22 cellular contexts compared by ENCODE assay signal in the genomic region with DNA sequence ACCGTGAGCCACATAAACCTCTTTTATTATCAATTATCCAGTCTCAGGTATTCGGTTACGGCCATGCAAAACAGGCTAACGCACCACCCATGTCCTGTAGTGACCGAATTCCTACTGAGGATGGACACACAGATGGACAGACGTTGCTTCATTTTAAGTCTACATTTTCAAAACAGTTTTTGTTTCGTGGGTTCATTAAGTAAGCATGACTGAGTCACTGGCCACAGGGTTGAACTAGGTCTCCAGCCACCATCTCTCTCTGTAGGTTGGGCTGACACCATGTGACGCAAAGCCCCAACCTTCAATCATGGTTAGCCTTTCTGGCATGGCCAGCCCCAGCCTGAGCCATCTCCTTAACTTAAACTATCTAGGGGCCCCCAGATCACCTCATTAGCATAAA.
DNase-seq lines count a peak whose midpoint lies in the region; ATAC-seq and TF ChIP-seq lines count a peak whose summit lies in the region.
"Had no signal": no experiment of that assay in that cellular context is flagged by ENCODE, and none has a peak within 500 bp of the region (broad histone marks: within the 10 kb centered on the region; RNA-seq: fewer than 3 reads in every experiment).

No MANE protein-coding gene starts in this region.

- H3K9me3 ChIP-seq in aorta (ENCODE audit: control insufficient read depth, low read length): no peaks in the 10 kb centered on the region
- H3K9me3 ChIP-seq: pancreas, upper lobe of right lung had no signal

- no peak overlapping the region for H3K27ac Mint-ChIP-seq in activated CD8-positive, alpha-beta memory T cell treated with anti-CD3 and anti-CD28 coated beads, Interleukin-2, amount 10 ng/mL, durations not matched to agents 7 days and 5 days
- H3K27ac Mint-ChIP-seq in activated T-helper 17 cell treated with anti-CD3 and anti-CD28 coated beads, Interleukin-2, amount 50 U/mL, for 72 hours: no peak overlapping the region
- H3K27ac Mint-ChIP-seq: activated CD4-positive, alpha-beta T cell treated with anti-CD3 and anti-CD28 coated beads, Interleukin-2, amount 10 ng/mL, durations not matched to agents 7 days and 5 days; stimulated activated naive B cell treated with anti-CD40 and anti-IgM and Interleukin-4, amounts not matched to agents 10 μg/mL and 1 μg/mL and 100 μg/mL, for 72 hours had no signal

- CTCF ChIA-PET in AG04449 (lab: Yijun Ruan, JAX): no interaction called here
- CTCF ChIA-PET in activated CD8-positive, alpha-beta memory T cell treated with anti-CD3 and anti-CD28 coated beads, Interleukin-2, amount 10 ng/mL, durations not matched to agents 7 days and 5 days (lab: Charles Lee): no interaction called here

- intact Hi-C loops in aorta (cut with DNase I): no loop called here

- H3K27me3 ChIP-seq in aorta (ENCODE audit: control insufficient read depth in 1 of 2, insufficient read depth in 2 of 2, low read length in 1 of 2): no peaks in the 10 kb centered on the region
- H3K27me3 ChIP-seq: left lung, pancreas, upper lobe of right lung had no signal

- H3K9me3 Mint-ChIP-seq in activated CD8-positive, alpha-beta memory T cell treated with anti-CD3 and anti-CD28 coated beads, Interleukin-2, amount 10 ng/mL, durations not matched to agents 7 days and 5 days (ENCODE audit: low read depth): no peaks in the 10 kb centered on the region
- H3K9me3 Mint-ChIP-seq in activated T-helper 17 cell treated with anti-CD3 and anti-CD28 coated beads, Interleukin-2, amount 50 U/mL, for 72 hours: no peaks in the 10 kb centered on the region
- H3K9me3 Mint-ChIP-seq: activated CD4-positive, alpha-beta T cell treated with anti-CD3 and anti-CD28 coated beads, Interleukin-2, amount 10 ng/mL, durations not matched to agents 7 days and 5 days; stimulated activated naive B cell treated with anti-CD40 and anti-IgM and Interleukin-4, amounts not matched to agents 10 μg/mL and 1 μg/mL and 100 μg/mL, for 72 hours had no signal

- POLR2A ChIA-PET in AG04449 (lab: Yijun Ruan, JAX): no interaction called here

- no peaks in the 10 kb centered on the region for H3K36me3 Mint-ChIP-seq in activated CD8-positive, alpha-beta memory T cell treated with anti-CD3 and anti-CD28 coated beads, Interleukin-2, amount 10 ng/mL, durations not matched to agents 7 days and 5 days
- no peaks in the 10 kb centered on the region for H3K36me3 Mint-ChIP-seq in activated T-helper 17 cell treated with anti-CD3 and anti-CD28 coated beads, Interleukin-2, amount 50 U/mL, for 72 hours (ENCODE audit: low read depth)
- H3K36me3 Mint-ChIP-seq: stimulated activated naive B cell treated with anti-CD40 and anti-IgM and Interleukin-4, amounts not matched to agents 10 μg/mL and 1 μg/mL and 100 μg/mL, for 72 hours had no signal

- H3K4me1 Mint-ChIP-seq in activated CD8-positive, alpha-beta memory T cell treated with anti-CD3 and anti-CD28 coated beads, Interleukin-2, amount 10 ng/mL, durations not matched to agents 7 days and 5 days: no peaks in the 10 kb centered on the region
- no peaks in the 10 kb centered on the region for H3K4me1 Mint-ChIP-seq in activated T-helper 17 cell treated with anti-CD3 and anti-CD28 coated beads, Interleukin-2, amount 50 U/mL, for 72 hours
- H3K4me1 Mint-ChIP-seq: activated CD4-positive, alpha-beta T cell treated with anti-CD3 and anti-CD28 coated beads, Interleukin-2, amount 10 ng/mL, durations not matched to agents 7 days and 5 days had no signal

- no peak for ATAC-seq in activated CD8-positive, alpha-beta memory T cell treated with anti-CD3 and anti-CD28 coated beads, Interleukin-2, amount 10 ng/mL, durations not matched to agents 7 days and 5 days
- ATAC-seq in aorta (ENCODE audit: low FRiP score): no peak
- no peak for ATAC-seq in activated T-helper 17 cell treated with anti-CD3 and anti-CD28 coated beads, Interleukin-2, amount 50 U/mL, for 72 hours (replicated peaks)
- ATAC-seq: HCT116; HepG2; left lung; pancreas; stimulated activated naive B cell treated with anti-CD40 and anti-IgM and Interleukin-4, amounts not matched to agents 10 μg/mL and 1 μg/mL and 100 μg/mL, for 72 hours; upper lobe of right lung had no signal

- no peak overlapping the region for H3K27ac ChIP-seq in aorta (ENCODE audit: low read depth in 1 of 2, low read length in 2 of 2)
- H3K27ac ChIP-seq: left lung, pancreas, upper lobe of right lung had no signal

- TF ChIP-seq CTCF in AG04449 (IDR thresholded peaks at IDR 0.05; ENCODE audit: insufficient read depth, low read length, missing control alignments): no peak

- H3K4me3 Mint-ChIP-seq in activated CD8-positive, alpha-beta memory T cell treated with anti-CD3 and anti-CD28 coated beads, Interleukin-2, amount 10 ng/mL, durations not matched to agents 7 days and 5 days: no peak overlapping the region
- H3K4me3 Mint-ChIP-seq in activated T-helper 17 cell treated with anti-CD3 and anti-CD28 coated beads, Interleukin-2, amount 50 U/mL, for 72 hours: no peak overlapping the region
- H3K4me3 Mint-ChIP-seq: activated CD4-positive, alpha-beta T cell treated with anti-CD3 and anti-CD28 coated beads, Interleukin-2, amount 10 ng/mL, durations not matched to agents 7 days and 5 days; stimulated activated naive B cell treated with anti-CD40 and anti-IgM and Interleukin-4, amounts not matched to agents 10 μg/mL and 1 μg/mL and 100 μg/mL, for 72 hours had no signal

- H3K36me3 ChIP-seq in aorta (ENCODE audit: control insufficient read depth in 1 of 2, insufficient read depth in 2 of 2, low read length in 1 of 2): no peaks in the 10 kb centered on the region
- H3K36me3 ChIP-seq: left lung, pancreas, upper lobe of right lung had no signal

- peaks cover 2% of the 10 kb centered on the region for H3K27me3 Mint-ChIP-seq in activated CD8-positive, alpha-beta memory T cell treated with anti-CD3 and anti-CD28 coated beads, Interleukin-2, amount 10 ng/mL, durations not matched to agents 7 days and 5 days
- peaks cover 7% of the 10 kb centered on the region for H3K27me3 Mint-ChIP-seq in activated T-helper 17 cell treated with anti-CD3 and anti-CD28 coated beads, Interleukin-2, amount 50 U/mL, for 72 hours
- H3K27me3 Mint-ChIP-seq: activated CD4-positive, alpha-beta T cell treated with anti-CD3 and anti-CD28 coated beads, Interleukin-2, amount 10 ng/mL, durations not matched to agents 7 days and 5 days had no signal

- WGBS in aorta, 2 donors: 93 to 96% methylated on average over 8 of the region's 8 CpGs

- peaks cover 8 to 9% of the 10 kb centered on the region in 2 donors for H3K4me1 ChIP-seq in aorta (ENCODE audit: control insufficient read depth in 1 of 2, insufficient read depth in 2 of 2, low read length in 2 of 2)
- H3K4me1 ChIP-seq: left lung, pancreas, upper lobe of right lung had no signal

- DNase-seq in AG04449 (ENCODE audit: low read depth, low spot score) (peak; percentile 5), GM03348 (ENCODE audit: low spot score) (peak; percentile 62), amniotic epithelial cell (ENCODE audit: low read depth) (peak; percentile 89), iris pigment epithelial cell (ENCODE audit: low read depth) (peak; percentile 95), aorta (no peak)
- DNase-seq in stimulated activated CD4-positive, alpha-beta T cell treated with anti-CD3 and anti-CD28 coated beads, Interleukin-2, amount 100 ng/mL, for 48 hours: no peak
- DNase-seq in activated CD8-positive, alpha-beta memory T cell treated with anti-CD3 and anti-CD28 coated beads, Interleukin-2, amount 10 ng/mL, durations not matched to agents 7 days and 5 days: no peak
- DNase-seq: activated CD4-positive, alpha-beta T cell treated with anti-CD3 and anti-CD28 coated beads, Interleukin-2, amount 10 ng/mL, durations not matched to agents 7 days and 5 days; activated naive CD4-positive, alpha-beta T cell treated with anti-CD3 and anti-CD28 coated beads, Interleukin-2, amount 50 U/mL, for 16 hours; COR-L47; effector CD8-positive, alpha-beta T cell; GDM1; left lung; NCI-H1092 treated with DMSO at 0.1 percent for 48 hours; NCI-H2107; NCI-H774; pancreas; stimulated activated naive B cell treated with anti-CD40 and anti-IgM and Interleukin-4, amounts not matched to agents 10 μg/mL and 1 μg/mL and 100 μg/mL, for 72 hours; upper lobe of right lung had no signal

- H3K4me3 ChIP-seq in AG04449 (ENCODE audit: low read depth, low read length) (no peak overlapping the region), aorta (ENCODE audit: low read length in 2 of 2) (no peak overlapping the region)
- H3K4me3 ChIP-seq: left lung, pancreas, upper lobe of right lung had no signal

Comparison
In these comparisons a context has a peak if more than half of its experiments do, and no peak if none do; other contexts are left out.
1. DNase-seq: peak in AG04449 (single experiment), GM03348 (single experiment), amniotic epithelial cell (single experiment) and iris pigment epithelial cell (single experiment); none in stimulated activated CD4-positive, alpha-beta T cell treated with anti-CD3 and anti-CD28 coated beads, Interleukin-2, amount 100 ng/mL, for 48 hours (0 of 2), activated CD8-positive, alpha-beta memory T cell treated with anti-CD3 and anti-CD28 coated beads, Interleukin-2, amount 10 ng/mL, durations not matched to agents 7 days and 5 days (single experiment) and aorta (0 of 2).